In genomic region chr3:142180761-142181362, GRCh38 we compare ENCODE assay signal across 8 cellular contexts. TPM values are rescaled to one million over a fixed set of nuclear protein-coding genes. Genes with fewer than 3 reads are reported as not detected.
DNase-seq lines count a peak whose midpoint lies in the region; ATAC-seq and TF ChIP-seq lines count a peak whose summit lies in the region.

No MANE protein-coding gene starts in this region.

- peak; percentile 29 for DNase-seq in ACHN
- peak; percentile 21 for DNase-seq in G401 (ENCODE audit: low spot score)
- DNase-seq in NCI-H69 (lab: John Stamatoyannopoulos, UW): peak; percentile 10
- peak; percentile 33 for DNase-seq in astrocyte of the spinal cord (ENCODE audit: low read depth, low spot score)
- peak; percentile 21 for DNase-seq in kidney tubule cell (ENCODE audit: low spot score)
- peak in 1 of 2 donors; percentile 42 for DNase-seq in tibial artery

- H3K27ac ChIP-seq in tibial artery: no peak overlapping the region

- ATAC-seq in HG02840 (IDR thresholded peaks at IDR 0.05; ENCODE audit: low FRiP score, unreplicated experiment) (no peak), HG02981 (IDR thresholded peaks at IDR 0.05; ENCODE audit: unreplicated experiment) (no peak)

- no peaks in the 10 kb centered on the region for H3K9me3 ChIP-seq in tibial artery

- H3K4me1 ChIP-seq in tibial artery: no peaks in the 10 kb centered on the region

- H3K4me3 ChIP-seq in astrocyte of the spinal cord (ENCODE audit: low read depth, low read length) (no peak overlapping the region), tibial artery (no peak overlapping the region)

- intact Hi-C loops in tibial artery (cut with DNase I; ENCODE audit: low total_unique reads): loop anchor here (10.0 kb wide), 1 partner anchor 94 kb away; no protein-coding TSS in a partner anchor

- H3K36me3 ChIP-seq in tibial artery: peaks cover 32 to 70% (median 54%) of the 10 kb centered on the region in 3 donors

- H3K27me3 ChIP-seq in tibial artery: no peaks in the 10 kb centered on the region

- in situ Hi-C loops in ACHN (cut with HindIII; ENCODE audit: low pct_ligation_motif_present, low pct_unique_long_range_greater_than_20kb, low sequenced_read_pairs): no loop called here
- in situ Hi-C loops in G401 (cut with HindIII; ENCODE audit: low sequenced_read_pairs): no loop called here
- in situ Hi-C loops in astrocyte of the spinal cord (cut with HindIII; ENCODE audit: low sequenced_read_pairs): no loop called here

- peak; percentile 71 for TF ChIP-seq CTCF in astrocyte of the spinal cord (IDR thresholded peaks at IDR 0.05; ENCODE audit: low read depth, low read length)
- TF ChIP-seq CTCF in tibial artery (IDR thresholded peaks at IDR 0.05): peak; percentile 62 to 66

RNA-seq across cellular contexts. Expression of gene TFDP2, which starts 31.5 kb away (rescaled TPM):
- 39.7 and 168 TPM in 2 replicates for total RNA-seq in G401 (2014; rRNA removed; shearing (Covaris generic))

RNA-seq across cellular contexts. Expression of gene GK5, which starts 44.5 kb away (rescaled TPM):
- total RNA-seq in G401 (2014; rRNA removed; shearing (Covaris generic)): 17.0 and 26.8 TPM in 2 replicates
